1 cellular context compared by ENCODE assay signal in the genomic region with DNA sequence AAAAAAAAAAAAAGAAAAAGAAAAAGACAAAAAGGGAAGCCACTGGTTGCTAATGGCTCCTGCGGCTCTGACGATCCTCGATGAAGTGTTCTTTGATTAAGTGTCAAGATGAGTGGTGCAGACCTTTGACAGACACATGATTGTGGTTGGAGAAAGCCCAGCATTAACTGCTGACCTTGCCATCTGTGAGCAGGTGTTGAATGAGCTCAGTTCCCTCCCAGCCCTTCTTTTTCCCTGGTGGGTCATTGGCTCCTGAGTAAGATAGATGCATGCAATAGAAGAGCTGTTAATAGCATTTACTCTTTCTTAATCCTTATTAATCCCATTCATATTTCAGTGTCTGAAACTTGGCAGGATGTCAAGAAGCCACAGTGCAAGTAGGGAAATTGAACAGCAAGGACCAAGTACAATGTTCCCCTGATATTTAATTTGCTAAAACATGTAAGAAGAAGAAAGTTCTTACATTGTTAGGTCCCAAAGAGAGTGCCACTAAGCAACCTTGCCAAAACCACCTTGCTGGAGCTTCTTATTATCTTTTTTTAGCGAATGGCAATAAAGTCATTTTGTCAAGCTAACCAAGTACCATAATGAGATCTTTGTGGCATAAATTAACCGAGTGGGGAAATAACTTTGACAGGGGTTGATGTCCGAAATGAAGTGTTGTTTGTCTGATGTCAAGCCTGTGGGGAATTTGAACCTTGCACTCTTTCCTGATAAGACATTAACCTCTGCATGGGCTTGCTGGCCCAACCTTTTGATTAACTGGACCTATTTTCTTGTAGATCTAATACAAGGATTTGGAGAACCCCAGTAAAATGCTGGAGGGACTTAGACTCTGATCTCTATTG.
A peak's percentile ranks its signal among the peaks of the same experiment; 100 is the strongest.
TF ChIP-seq lines count a peak whose summit lies in the region.

No MANE protein-coding gene starts in this region.

TF ChIP-seq in HepG2, 621 proteins besides CTCF, POLR2A, EP300 and RAD21 (continued from another document and continues in another):
- 0 out of 2 replicates have a peak, but pooled peaks have one; percentile 28 for TF ChIP-seq BCL6 (CRISPR knock-in tag; IDR thresholded peaks at IDR 0.05)
- TF ChIP-seq CBFB (CRISPR knock-in tag; IDR thresholded peaks at IDR 0.05) = no peak
- no peak for TF ChIP-seq ZNF264 (CRISPR knock-in tag; IDR thresholded peaks at IDR 0.05)
- no peak for TF ChIP-seq SATB2 (CRISPR knock-in tag; IDR thresholded peaks at IDR 0.05)
- no peak for TF ChIP-seq ATF3 (CRISPR knock-in tag; IDR thresholded peaks at IDR 0.05)
- TF ChIP-seq SMAD1 (CRISPR knock-in tag; IDR thresholded peaks at IDR 0.05; ENCODE audit: borderline replicate concordance, low read depth) = no peak
- TF ChIP-seq ZNF407 (CRISPR knock-in tag; IDR thresholded peaks at IDR 0.05; ENCODE audit: not compliant biosample characterization) = no peak
- peak; percentile 91 to 92 for TF ChIP-seq MAFK (conservative IDR thresholded peaks at IDR 0.05 in 1 of 2, IDR thresholded peaks at IDR 0.05 in 1 of 2; ENCODE audit: low read length in 2 of 2)
- no peak for TF ChIP-seq NR2F2 (IDR thresholded peaks at IDR 0.05; ENCODE audit: borderline replicate concordance, low read depth)
- TF ChIP-seq ZNF770 (CRISPR knock-in tag; IDR thresholded peaks at IDR 0.05) = no peak
- TF ChIP-seq SRSF1 (optimal IDR thresholded peaks at IDR 0.05; ENCODE audit: low read depth, low read length) = no peak
- TF ChIP-seq JUN (CRISPR knock-in tag; IDR thresholded peaks at IDR 0.05) = no peak
- no peak for TF ChIP-seq EZH2 (conservative IDR thresholded peaks at IDR 0.05; ENCODE audit: low read depth, low read length)
- peak; percentile 81; the same call in 1 of the 2 replicates for TF ChIP-seq HNF4G (IDR thresholded peaks at IDR 0.05; ENCODE audit: borderline replicate concordance, low read depth, low read length)
- TF ChIP-seq HNF4G (CRISPR knock-in tag; IDR thresholded peaks at IDR 0.05; ENCODE audit: borderline replicate concordance, low read depth) = no peak
- no peak for TF ChIP-seq MLLT10 (CRISPR knock-in tag; IDR thresholded peaks at IDR 0.05)
- TF ChIP-seq, protein P1, sequence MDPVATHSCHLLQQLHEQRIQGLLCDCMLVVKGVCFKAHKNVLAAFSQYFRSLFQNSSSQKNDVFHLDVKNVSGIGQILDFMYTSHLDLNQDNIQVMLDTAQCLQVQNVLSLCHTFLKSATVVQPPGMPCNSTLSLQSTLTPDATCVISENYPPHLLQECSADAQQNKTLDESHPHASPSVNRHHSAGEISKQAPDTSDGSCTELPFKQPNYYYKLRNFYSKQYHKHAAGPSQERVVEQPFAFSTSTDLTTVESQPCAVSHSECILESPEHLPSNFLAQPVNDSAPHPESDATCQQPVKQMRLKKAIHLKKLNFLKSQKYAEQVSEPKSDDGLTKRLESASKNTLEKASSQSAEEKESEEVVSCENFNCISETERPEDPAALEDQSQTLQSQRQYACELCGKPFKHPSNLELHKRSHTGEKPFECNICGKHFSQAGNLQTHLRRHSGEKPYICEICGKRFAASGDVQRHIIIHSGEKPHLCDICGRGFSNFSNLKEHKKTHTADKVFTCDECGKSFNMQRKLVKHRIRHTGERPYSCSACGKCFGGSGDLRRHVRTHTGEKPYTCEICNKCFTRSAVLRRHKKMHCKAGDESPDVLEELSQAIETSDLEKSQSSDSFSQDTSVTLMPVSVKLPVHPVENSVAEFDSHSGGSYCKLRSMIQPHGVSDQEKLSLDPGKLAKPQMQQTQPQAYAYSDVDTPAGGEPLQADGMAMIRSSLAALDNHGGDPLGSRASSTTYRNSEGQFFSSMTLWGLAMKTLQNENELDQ (CRISPR knock-in tag; IDR thresholded peaks at IDR 0.05; ENCODE audit: borderline replicate concordance) = no peak
- TF ChIP-seq, protein P2, sequence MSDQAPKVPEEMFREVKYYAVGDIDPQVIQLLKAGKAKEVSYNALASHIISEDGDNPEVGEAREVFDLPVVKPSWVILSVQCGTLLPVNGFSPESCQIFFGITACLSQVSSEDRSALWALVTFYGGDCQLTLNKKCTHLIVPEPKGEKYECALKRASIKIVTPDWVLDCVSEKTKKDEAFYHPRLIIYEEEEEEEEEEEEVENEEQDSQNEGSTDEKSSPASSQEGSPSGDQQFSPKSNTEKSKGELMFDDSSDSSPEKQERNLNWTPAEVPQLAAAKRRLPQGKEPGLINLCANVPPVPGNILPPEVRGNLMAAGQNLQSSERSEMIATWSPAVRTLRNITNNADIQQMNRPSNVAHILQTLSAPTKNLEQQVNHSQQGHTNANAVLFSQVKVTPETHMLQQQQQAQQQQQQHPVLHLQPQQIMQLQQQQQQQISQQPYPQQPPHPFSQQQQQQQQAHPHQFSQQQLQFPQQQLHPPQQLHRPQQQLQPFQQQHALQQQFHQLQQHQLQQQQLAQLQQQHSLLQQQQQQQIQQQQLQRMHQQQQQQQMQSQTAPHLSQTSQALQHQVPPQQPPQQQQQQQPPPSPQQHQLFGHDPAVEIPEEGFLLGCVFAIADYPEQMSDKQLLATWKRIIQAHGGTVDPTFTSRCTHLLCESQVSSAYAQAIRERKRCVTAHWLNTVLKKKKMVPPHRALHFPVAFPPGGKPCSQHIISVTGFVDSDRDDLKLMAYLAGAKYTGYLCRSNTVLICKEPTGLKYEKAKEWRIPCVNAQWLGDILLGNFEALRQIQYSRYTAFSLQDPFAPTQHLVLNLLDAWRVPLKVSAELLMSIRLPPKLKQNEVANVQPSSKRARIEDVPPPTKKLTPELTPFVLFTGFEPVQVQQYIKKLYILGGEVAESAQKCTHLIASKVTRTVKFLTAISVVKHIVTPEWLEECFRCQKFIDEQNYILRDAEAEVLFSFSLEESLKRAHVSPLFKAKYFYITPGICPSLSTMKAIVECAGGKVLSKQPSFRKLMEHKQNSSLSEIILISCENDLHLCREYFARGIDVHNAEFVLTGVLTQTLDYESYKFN (CRISPR knock-in tag; conservative IDR thresholded peaks at IDR 0.05) = peak; percentile 81
- no peak for TF ChIP-seq ZNF839 (CRISPR knock-in tag; IDR thresholded peaks at IDR 0.05; ENCODE audit: borderline replicate concordance)
- TF ChIP-seq ARHGAP35 (CRISPR knock-in tag; IDR thresholded peaks at IDR 0.05; ENCODE audit: borderline replicate concordance) = no peak
- 0 out of 2 replicates have a peak, but pooled peaks have one; percentile 15 for TF ChIP-seq CREM (IDR thresholded peaks at IDR 0.05)
- no peak for TF ChIP-seq CREM (CRISPR knock-in tag; IDR thresholded peaks at IDR 0.05)
- TF ChIP-seq MEIS1 (CRISPR knock-in tag; IDR thresholded peaks at IDR 0.05; ENCODE audit: borderline replicate concordance) = 0 out of 2 replicates have a peak, but pooled peaks have one; percentile 46
- peak; percentile 45; the same call in 1 of the 2 replicates for TF ChIP-seq SOX5 (CRISPR knock-in tag; IDR thresholded peaks at IDR 0.05; ENCODE audit: borderline replicate concordance)
- no peak for TF ChIP-seq ADNP (CRISPR knock-in tag; IDR thresholded peaks at IDR 0.05)
- no peak for TF ChIP-seq ZNF589 (CRISPR knock-in tag; conservative IDR thresholded peaks at IDR 0.05)
- TF ChIP-seq RXRA (CRISPR knock-in tag; IDR thresholded peaks at IDR 0.05) = no peak
- no peak for TF ChIP-seq MTA3 (CRISPR knock-in tag; IDR thresholded peaks at IDR 0.05)
- TF ChIP-seq DPF2 (CRISPR knock-in tag; IDR thresholded peaks at IDR 0.05; ENCODE audit: borderline replicate concordance, low read depth) = peak; percentile 58; the same call in 1 of the 2 replicates
- TF ChIP-seq EED (CRISPR knock-in tag; IDR thresholded peaks at IDR 0.05) = no peak
- TF ChIP-seq, protein P3, sequence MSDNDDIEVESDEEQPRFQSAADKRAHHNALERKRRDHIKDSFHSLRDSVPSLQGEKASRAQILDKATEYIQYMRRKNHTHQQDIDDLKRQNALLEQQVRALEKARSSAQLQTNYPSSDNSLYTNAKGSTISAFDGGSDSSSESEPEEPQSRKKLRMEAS (IDR thresholded peaks at IDR 0.05) = peak; percentile 22; the same call in 1 of the 2 replicates
- no peak for TF ChIP-seq ZBTB2 (CRISPR knock-in tag; IDR thresholded peaks at IDR 0.05; ENCODE audit: low read depth)
- TF ChIP-seq ZNF292 (CRISPR knock-in tag; IDR thresholded peaks at IDR 0.05; ENCODE audit: borderline replicate concordance, low read depth) = no peak
- no peak for TF ChIP-seq RBM39 (IDR thresholded peaks at IDR 0.05; ENCODE audit: low read depth, low read length, poor library complexity, severe bottlenecking)
- TF ChIP-seq ZNF879 (CRISPR knock-in tag; IDR thresholded peaks at IDR 0.05) = no peak
- no peak for TF ChIP-seq ZNF883 (CRISPR knock-in tag; IDR thresholded peaks at IDR 0.05; ENCODE audit: not compliant biosample characterization)
- TF ChIP-seq ZNF75D (CRISPR knock-in tag; IDR thresholded peaks at IDR 0.05; ENCODE audit: borderline replicate concordance) = no peak
- TF ChIP-seq ZNF841 (CRISPR knock-in tag; IDR thresholded peaks at IDR 0.05; ENCODE audit: borderline replicate concordance) = no peak
- TF ChIP-seq ARID2 (CRISPR knock-in tag; IDR thresholded peaks at IDR 0.05; ENCODE audit: borderline replicate concordance) = no peak
- no peak for TF ChIP-seq GATAD1 (CRISPR knock-in tag; IDR thresholded peaks at IDR 0.05)
- no peak for TF ChIP-seq ZNF274 (CRISPR knock-in tag; IDR thresholded peaks at IDR 0.05)
- 0 out of 2 replicates have a peak, but pooled peaks have one; percentile 29 for TF ChIP-seq RCOR2 (CRISPR knock-in tag; IDR thresholded peaks at IDR 0.05)
- peak; percentile 96 for TF ChIP-seq ZNF652 (CRISPR knock-in tag; IDR thresholded peaks at IDR 0.05; ENCODE audit: borderline replicate concordance, low read depth)
- TF ChIP-seq MAFF (IDR thresholded peaks at IDR 0.05; ENCODE audit: low read depth, low read length) = peak; percentile 89
